In the genomic region with DNA sequence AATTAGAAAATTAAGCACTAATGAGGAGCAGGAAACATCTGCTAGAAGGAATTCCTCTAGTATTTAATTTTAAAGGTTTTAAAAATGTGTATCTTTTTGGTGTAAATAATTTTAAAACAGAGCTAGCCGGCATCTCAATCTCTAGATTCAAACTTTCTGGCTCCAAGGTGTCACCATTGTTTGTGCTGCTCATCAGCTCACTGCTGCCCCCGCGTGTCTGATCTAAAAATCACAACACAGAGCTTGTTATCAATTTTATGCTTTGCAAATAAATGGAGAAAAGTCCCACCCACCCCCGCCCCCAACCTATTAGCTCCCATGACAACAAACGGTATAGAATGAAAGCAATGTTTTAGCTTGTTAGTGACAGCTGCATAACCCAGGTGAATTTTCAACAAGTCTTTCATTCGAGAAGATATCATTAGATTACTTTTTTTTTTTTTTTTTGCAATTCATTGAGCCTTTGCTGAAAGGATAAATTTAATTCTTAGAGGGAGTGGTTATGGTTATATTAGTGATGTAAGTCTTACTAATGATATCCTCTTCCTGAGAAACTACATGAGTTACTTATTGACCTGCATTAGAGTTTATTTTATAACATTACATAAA, we compare ENCODE assay signal across 9 cellular contexts. TPM values are rescaled to one million over a fixed set of nuclear protein-coding genes. Genes with fewer than 3 reads are reported as not detected.
DNase-seq lines count a peak whose midpoint lies in the region; ATAC-seq, FAIRE-seq and TF ChIP-seq lines count a peak whose summit lies in the region.
"Had no signal": no experiment of that assay in that cellular context is flagged by ENCODE, and none has a peak within 500 bp of the region (broad histone marks: within the 10 kb centered on the region; RNA-seq: fewer than 3 reads in every experiment).

No MANE protein-coding gene starts in this region.

- H3K36me3 ChIP-seq in CD8-positive, alpha-beta T cell (ENCODE audit: insufficient read depth, low read length): no peaks in the 10 kb centered on the region
- no peaks in the 10 kb centered on the region for H3K36me3 ChIP-seq in spleen

- WGBS in spleen, 5 donors: 2 to 8% (median 4%) methylated on average over 6 of the region's 6 CpGs

- H3K9me3 Mint-ChIP-seq in CD8-positive, alpha-beta T cell: no peaks in the 10 kb centered on the region

- peak overlapping the region; percentile 93 for H3K4me3 Mint-ChIP-seq in CD8-positive, alpha-beta T cell

- H3K36me3 Mint-ChIP-seq in CD8-positive, alpha-beta T cell: no peaks in the 10 kb centered on the region

- no peaks in the 10 kb centered on the region for H3K27me3 ChIP-seq in CD8-positive, alpha-beta T cell (ENCODE audit: insufficient read depth, low read length)
- no peaks in the 10 kb centered on the region for H3K27me3 ChIP-seq in spleen (replicated peaks in 1 of 7)

- no peaks in the 10 kb centered on the region for H3K9me3 ChIP-seq in CD8-positive, alpha-beta T cell (ENCODE audit: low read length)
- no peaks in the 10 kb centered on the region for H3K9me3 ChIP-seq in spleen

- FAIRE-seq in islet of Langerhans (lab: Jason Lieb, UNC): peak; percentile 49
- FAIRE-seq: TTC549 had no signal

- CTCF ChIA-PET in CD8-positive, alpha-beta T cell (lab: Charles Lee): interaction anchor here (0.6 to 13.0 kb wide), 55 partner anchors 9 to 539 kb away, joined by 3 to 186 read pairs (median 5); partner anchors contain the start of gene NIN

- POLR2A ChIA-PET in CD8-positive, alpha-beta T cell (lab: Charles Lee): interaction anchor here (0.6 to 4.1 kb wide), 25 partner anchors 9 to 269 kb away, joined by 3 to 37 read pairs (median 6); partner anchors contain the start of gene NIN

- peak overlapping the region; percentile 65 for H3K27ac ChIP-seq in CD8-positive, alpha-beta T cell (ENCODE audit: low read depth, low read length)
- H3K27ac ChIP-seq in spleen: peak overlapping the region; percentile 60 to 87 (median 72)

- H3K4me1 ChIP-seq in CD8-positive, alpha-beta T cell (ENCODE audit: insufficient read depth, low read length): peaks cover 11% of the 10 kb centered on the region
- H3K4me1 ChIP-seq in spleen: peaks cover 0 to 25% (median 11%) of the 10 kb centered on the region in 6 donors

- H3K27ac Mint-ChIP-seq in CD8-positive, alpha-beta T cell: peak overlapping the region; percentile 87

- H3K4me1 Mint-ChIP-seq in CD8-positive, alpha-beta T cell (ENCODE audit: low read depth): peaks cover 13% of the 10 kb centered on the region

- intact Hi-C loops in CD8-positive, alpha-beta T cell (cut with DNase I, micrococcal nuclease): loop anchor here (1.0 to 2.0 kb wide), 10 partner anchors 25 to 539 kb away; partner anchors contain the start of gene NIN (in 2 of the 2)
- intact Hi-C loops in spleen (cut with DNase I; ENCODE audit: low total_unique reads): no loop called here

- ATAC-seq in CD8-positive, alpha-beta T cell: peak; percentile 77
- ATAC-seq in HG02571 (IDR thresholded peaks at IDR 0.05; ENCODE audit: unreplicated experiment): peak; percentile 55
- ATAC-seq in HG02870 (IDR thresholded peaks at IDR 0.05; ENCODE audit: unreplicated experiment): no peak

- TF ChIP-seq CTCF in CD8-positive, alpha-beta T cell (IDR thresholded peaks at IDR 0.05): peak; percentile 83
- TF ChIP-seq CTCF in WI38 (IDR thresholded peaks at IDR 0.05; ENCODE audit: low read depth, low read length): peak; percentile 57
- peak; percentile 68 for TF ChIP-seq CTCF in cardiac fibroblast (IDR thresholded peaks at IDR 0.05; ENCODE audit: low read depth, low read length)
- TF ChIP-seq CTCF in spleen (IDR thresholded peaks at IDR 0.05 in 8 of 11, conservative IDR thresholded peaks at IDR 0.05 in 3 of 11): peak; percentile 33 to 80 (median 61)

- no peaks in the 10 kb centered on the region for H3K27me3 Mint-ChIP-seq in CD8-positive, alpha-beta T cell (ENCODE audit: low read depth)

- H3K4me3 ChIP-seq in CD8-positive, alpha-beta T cell (ENCODE audit: low read depth, low read length): peak overlapping the region; percentile 98
- H3K4me3 ChIP-seq in WI38 (ENCODE audit: low read depth, low read length): peak overlapping the region; percentile 56
- H3K4me3 ChIP-seq in cardiac fibroblast (replicated peaks in 1 of 2; ENCODE audit: low read depth in 2 of 2, low read length in 2 of 2): peak overlapping the region; percentile 45 to 58
- peak overlapping the region; percentile 48 to 76 (median 58) for H3K4me3 ChIP-seq in spleen

- TF ChIP-seq POLR2A in spleen (IDR thresholded peaks at IDR 0.05): no peak

- peak; percentile 84 to 93 (median 88) for DNase-seq in CD8-positive, alpha-beta T cell
- DNase-seq in NCI-H2171 treated with DMSO at 0.1 percent for 48 hours (lab: John Stamatoyannopoulos, UW) (peak; percentile 90), cardiac fibroblast (ENCODE audit: low read depth in 2 of 2) (peak; percentile 87 to 88), spleen (peak; percentile 93)

RNA-seq across cellular contexts. Expression of gene ABHD12B, which starts 11.3 kb away (rescaled TPM):
- total RNA-seq in CD8-positive, alpha-beta T cell: not detected
- not detected for total RNA-seq in spleen
- polyA plus RNA-seq in spleen: not detected

RNA-seq across cellular contexts. Expression of gene NIN, which starts 29.6 kb away (rescaled TPM):
- 100 to 1,000 TPM; 121 to 132 TPM for total RNA-seq in CD8-positive, alpha-beta T cell
- 100 to 1,000 TPM in 3 of 7 donors, 10 to 100 TPM in 4; 93.7 to 139 (median 99.8) TPM for total RNA-seq in spleen
- 10 to 100 TPM; 11.8 to 15.4 (median 15.1) TPM for polyA plus RNA-seq in spleen
